ENCODE assay signal across 1 cellular context in the genomic region with DNA sequence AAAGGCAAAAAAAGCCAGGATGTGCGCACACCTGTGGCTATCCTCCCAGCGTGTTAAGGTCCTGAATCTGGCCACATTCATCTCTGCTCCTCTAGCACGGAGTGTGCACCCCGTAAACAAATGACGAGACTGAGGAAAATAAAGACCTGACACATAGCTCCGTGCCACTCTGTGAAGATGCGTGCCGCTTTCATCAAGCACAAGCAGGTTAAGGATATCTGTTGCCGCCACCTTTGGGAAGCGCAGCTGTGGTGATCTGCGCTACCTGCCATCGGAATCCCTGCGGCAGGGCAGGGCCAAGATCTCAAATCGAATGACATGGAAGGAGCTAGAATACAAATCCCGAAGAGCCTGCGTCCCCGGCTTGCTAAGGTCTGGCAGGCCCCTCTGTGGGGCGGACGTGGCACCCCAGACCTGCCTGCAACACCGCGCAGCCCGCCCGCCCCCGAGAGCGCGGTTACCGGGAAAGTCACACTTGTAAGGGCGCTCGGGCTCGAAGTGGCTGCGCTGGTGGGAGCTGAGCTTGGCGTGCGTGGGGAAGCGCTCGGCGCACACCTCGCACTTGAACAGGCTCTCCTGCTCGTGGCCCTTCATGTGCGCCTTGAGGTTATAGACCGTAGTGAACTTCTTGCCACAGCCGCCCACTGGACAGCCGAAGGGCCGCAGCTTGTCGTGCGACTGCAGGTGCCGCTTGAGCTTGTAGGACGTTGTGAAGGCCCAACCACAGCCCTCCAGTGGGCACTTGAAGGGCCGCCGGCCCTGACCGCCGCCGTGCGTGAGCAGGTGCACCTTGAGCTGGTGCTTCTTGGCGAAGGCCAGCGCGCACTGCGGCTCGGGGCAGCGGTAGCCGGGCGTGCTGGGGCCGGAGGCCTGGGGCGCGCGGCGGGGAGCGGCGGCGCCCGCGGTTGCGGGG.
TF ChIP-seq lines count a peak whose summit lies in the region.

No MANE protein-coding gene starts in this region.

TF ChIP-seq in HEK293, 187 proteins besides CTCF, POLR2A, EP300 and RAD21 (continued from another document):
- TF ChIP-seq ZBTB20 (tag by site-specific recombination; IDR thresholded peaks at IDR 0.05) (peak; percentile 52; the same call in 1 of the 2 replicates), SCRT2 (tag by site-specific recombination; IDR thresholded peaks at IDR 0.05) (peak; percentile 86), ZFHX2 (tag by site-specific recombination; conservative IDR thresholded peaks at IDR 0.05) (peak; percentile 27), SP7 (tag by site-specific recombination; IDR thresholded peaks at IDR 0.05) (no peak), MYNN (tag by site-specific recombination; IDR thresholded peaks at IDR 0.05; ENCODE audit: borderline replicate concordance) (no peak), KLF16 (tag by site-specific recombination; IDR thresholded peaks at IDR 0.05) (peak; percentile 36; the same call in 1 of the 2 replicates), ZNF629 (tag by site-specific recombination; IDR thresholded peaks at IDR 0.05) (no peak), GLIS2 (tag by site-specific recombination; IDR thresholded peaks at IDR 0.05) (peak; percentile 65), ZNF600 (tag by site-specific recombination; IDR thresholded peaks at IDR 0.05) (peak; percentile 40; the same call in 1 of the 2 replicates)
- TF ChIP-seq, protein P1, sequence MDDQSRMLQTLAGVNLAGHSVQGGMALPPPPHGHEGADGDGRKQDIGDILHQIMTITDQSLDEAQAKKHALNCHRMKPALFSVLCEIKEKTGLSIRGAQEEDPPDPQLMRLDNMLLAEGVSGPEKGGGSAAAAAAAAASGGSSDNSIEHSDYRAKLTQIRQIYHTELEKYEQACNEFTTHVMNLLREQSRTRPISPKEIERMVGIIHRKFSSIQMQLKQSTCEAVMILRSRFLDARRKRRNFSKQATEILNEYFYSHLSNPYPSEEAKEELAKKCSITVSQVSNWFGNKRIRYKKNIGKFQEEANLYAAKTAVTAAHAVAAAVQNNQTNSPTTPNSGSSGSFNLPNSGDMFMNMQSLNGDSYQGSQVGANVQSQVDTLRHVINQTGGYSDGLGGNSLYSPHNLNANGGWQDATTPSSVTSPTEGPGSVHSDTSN (CRISPR knock-in tag; IDR thresholded peaks at IDR 0.05), result 0 out of 2 replicates have a peak, but pooled peaks have one; percentile 12
- TF ChIP-seq, protein P2, sequence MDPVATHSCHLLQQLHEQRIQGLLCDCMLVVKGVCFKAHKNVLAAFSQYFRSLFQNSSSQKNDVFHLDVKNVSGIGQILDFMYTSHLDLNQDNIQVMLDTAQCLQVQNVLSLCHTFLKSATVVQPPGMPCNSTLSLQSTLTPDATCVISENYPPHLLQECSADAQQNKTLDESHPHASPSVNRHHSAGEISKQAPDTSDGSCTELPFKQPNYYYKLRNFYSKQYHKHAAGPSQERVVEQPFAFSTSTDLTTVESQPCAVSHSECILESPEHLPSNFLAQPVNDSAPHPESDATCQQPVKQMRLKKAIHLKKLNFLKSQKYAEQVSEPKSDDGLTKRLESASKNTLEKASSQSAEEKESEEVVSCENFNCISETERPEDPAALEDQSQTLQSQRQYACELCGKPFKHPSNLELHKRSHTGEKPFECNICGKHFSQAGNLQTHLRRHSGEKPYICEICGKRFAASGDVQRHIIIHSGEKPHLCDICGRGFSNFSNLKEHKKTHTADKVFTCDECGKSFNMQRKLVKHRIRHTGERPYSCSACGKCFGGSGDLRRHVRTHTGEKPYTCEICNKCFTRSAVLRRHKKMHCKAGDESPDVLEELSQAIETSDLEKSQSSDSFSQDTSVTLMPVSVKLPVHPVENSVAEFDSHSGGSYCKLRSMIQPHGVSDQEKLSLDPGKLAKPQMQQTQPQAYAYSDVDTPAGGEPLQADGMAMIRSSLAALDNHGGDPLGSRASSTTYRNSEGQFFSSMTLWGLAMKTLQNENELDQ (tag by site-specific recombination; IDR thresholded peaks at IDR 0.05; ENCODE audit: low read depth), result no peak
- TF ChIP-seq, protein P3, sequence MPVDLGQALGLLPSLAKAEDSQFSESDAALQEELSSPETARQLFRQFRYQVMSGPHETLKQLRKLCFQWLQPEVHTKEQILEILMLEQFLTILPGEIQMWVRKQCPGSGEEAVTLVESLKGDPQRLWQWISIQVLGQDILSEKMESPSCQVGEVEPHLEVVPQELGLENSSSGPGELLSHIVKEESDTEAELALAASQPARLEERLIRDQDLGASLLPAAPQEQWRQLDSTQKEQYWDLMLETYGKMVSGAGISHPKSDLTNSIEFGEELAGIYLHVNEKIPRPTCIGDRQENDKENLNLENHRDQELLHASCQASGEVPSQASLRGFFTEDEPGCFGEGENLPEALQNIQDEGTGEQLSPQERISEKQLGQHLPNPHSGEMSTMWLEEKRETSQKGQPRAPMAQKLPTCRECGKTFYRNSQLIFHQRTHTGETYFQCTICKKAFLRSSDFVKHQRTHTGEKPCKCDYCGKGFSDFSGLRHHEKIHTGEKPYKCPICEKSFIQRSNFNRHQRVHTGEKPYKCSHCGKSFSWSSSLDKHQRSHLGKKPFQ (tag by site-specific recombination; IDR thresholded peaks at IDR 0.05), result peak; percentile 44; the same call in 1 of the 2 replicates
